In genomic region chr10:43230101-43230908, GRCh38 we compare ENCODE assay signal across 8 cellular contexts. TPM values are rescaled to one million over a fixed set of nuclear protein-coding genes. Genes with fewer than 3 reads are reported as not detected.
DNase-seq lines count a peak whose midpoint lies in the region; ATAC-seq, FAIRE-seq and TF ChIP-seq lines count a peak whose summit lies in the region.

No MANE protein-coding gene starts in this region.

- no peaks in the 10 kb centered on the region for H3K36me3 ChIP-seq in K562 (ENCODE audit: control insufficient read depth, insufficient read depth, low read length)
- no peaks in the 10 kb centered on the region for H3K36me3 ChIP-seq in right lobe of liver
- H3K36me3 ChIP-seq in upper lobe of right lung, result no peaks in the 10 kb centered on the region

- TF ChIP-seq POLR2A in K562 (conservative IDR thresholded peaks at IDR 0.05) (no peak), right lobe of liver (IDR thresholded peaks at IDR 0.05) (no peak)

- H3K9me3 Mint-ChIP-seq in activated CD4-positive, alpha-beta T cell treated with anti-CD3 and anti-CD28 coated beads, Interleukin-2, amount 10 ng/mL, durations not matched to agents 7 days and 5 days, result no peaks in the 10 kb centered on the region

- TF ChIP-seq RAD21 in K562 (CRISPR knock-in tag; conservative IDR thresholded peaks at IDR 0.05 in 1 of 2, IDR thresholded peaks at IDR 0.05 in 1 of 2), result no peak

- H4K20me1 ChIP-seq in K562 (replicated peaks; ENCODE audit: control insufficient read depth, insufficient read depth, low read length), result peaks cover 21% of the 10 kb centered on the region; the same call in 1 of the 2 replicates

- no peak overlapping the region for H3K4me3 Mint-ChIP-seq in activated CD4-positive, alpha-beta T cell treated with anti-CD3 and anti-CD28 coated beads, Interleukin-2, amount 10 ng/mL, durations not matched to agents 7 days and 5 days

- H3K4me1 ChIP-seq in K562 (replicated peaks in 1 of 2; ENCODE audit: control insufficient read depth in 2 of 2, insufficient read depth in 2 of 2, low read length in 2 of 2), result peaks cover 0 to 25% of the 10 kb centered on the region in 2 experiments; a peak in 1 of 5 replicates
- peaks cover 0 to 4% (median 0%) of the 10 kb centered on the region in 4 donors for H3K4me1 ChIP-seq in right lobe of liver
- H3K4me1 ChIP-seq in upper lobe of right lung, result peaks cover 13% of the 10 kb centered on the region

- TF ChIP-seq EP300 in K562 (IDR thresholded peaks at IDR 0.05; ENCODE audit: low read length), result no peak

- 4% methylated on average over 32 of the region's 35 CpGs for WGBS in K562 (ENCODE audit: insufficient coverage, low coverage, missing lambda C conversion rate)
- WGBS in right lobe of liver (ENCODE audit: insufficient coverage, low coverage, low lambda C conversion rate, missing lambda C conversion rate), result 5% methylated on average over 14 of the region's 35 CpGs

- no peaks in the 10 kb centered on the region for H3K79me2 ChIP-seq in K562 (ENCODE audit: control insufficient read depth, insufficient read depth, low read length)

- no peak overlapping the region for H3K27ac ChIP-seq in K562 (ENCODE audit: extremely low read depth, low read depth, low read length)
- no peak overlapping the region for H3K27ac ChIP-seq in right lobe of liver
- no peak overlapping the region for H3K27ac ChIP-seq in upper lobe of right lung

- ATAC-seq in K562 (no peak), right lobe of liver (no peak), upper lobe of right lung (no peak)

- H3K9ac ChIP-seq in K562 (ENCODE audit: insufficient read depth in 1 of 2, low read depth in 2 of 2, low read length in 2 of 2), result no peak overlapping the region

- no peak overlapping the region for H3K27ac Mint-ChIP-seq in activated CD4-positive, alpha-beta T cell treated with anti-CD3 and anti-CD28 coated beads, Interleukin-2, amount 10 ng/mL, durations not matched to agents 7 days and 5 days

- peak; percentile 4 for DNase-seq in activated CD4-positive, alpha-beta T cell treated with anti-CD3 and anti-CD28 coated beads for 48 hours
- no peak for DNase-seq in activated CD4-positive, alpha-beta T cell treated with anti-CD3 and anti-CD28 coated beads, Interleukin-2, amount 10 ng/mL, durations not matched to agents 7 days and 5 days
- DNase-seq in K562 (ENCODE audit: extremely low read depth in 1 of 4, low spot score in 3 of 4) (no peak), right lobe of liver (peak; percentile 14 to 42 (median 33)), upper lobe of right lung (peak; percentile 58), frontal cortex (ENCODE audit: low spot score in 2 of 2) (no peak), HCEC 1CT (no peak), germinal center (ENCODE audit: low spot score) (no peak)

- H3K36me3 Mint-ChIP-seq in activated CD4-positive, alpha-beta T cell treated with anti-CD3 and anti-CD28 coated beads, Interleukin-2, amount 10 ng/mL, durations not matched to agents 7 days and 5 days (ENCODE audit: low read depth), result no peaks in the 10 kb centered on the region

- H3K9me3 ChIP-seq in K562 (replicated peaks; ENCODE audit: control insufficient read depth, insufficient read depth, low read depth, low read length) (no peaks in the 10 kb centered on the region), right lobe of liver (no peaks in the 10 kb centered on the region), upper lobe of right lung (no peaks in the 10 kb centered on the region)

- H3K27me3 ChIP-seq in K562 (ENCODE audit: control insufficient read depth in 2 of 2, insufficient read depth in 2 of 2, low read length in 2 of 2), result peaks cover 14 to 63% of the 10 kb centered on the region in 2 experiments; a peak in 4 of 5 replicates
- peaks cover 0 to 15% of the 10 kb centered on the region in 2 donors for H3K27me3 ChIP-seq in right lobe of liver
- H3K27me3 ChIP-seq in upper lobe of right lung, result peaks cover 32% of the 10 kb centered on the region

- H3K4me2 ChIP-seq in K562 (ENCODE audit: insufficient read depth, low read length), result no peak overlapping the region

- H3K27me3 Mint-ChIP-seq in activated CD4-positive, alpha-beta T cell treated with anti-CD3 and anti-CD28 coated beads, Interleukin-2, amount 10 ng/mL, durations not matched to agents 7 days and 5 days, result peaks cover 27% of the 10 kb centered on the region

- intact Hi-C loops in K562 (cut with micrococcal nuclease), result no loop called here
- intact Hi-C loops in right lobe of liver (cut with DNase I), result no loop called here
- intact Hi-C loops in upper lobe of right lung (cut with DNase I), result no loop called here

- no peak overlapping the region for H2AFZ ChIP-seq in K562 (ENCODE audit: low read depth, low read length)

- CTCF ChIA-PET in activated CD4-positive, alpha-beta T cell treated with anti-CD3 and anti-CD28 coated beads, Interleukin-2, amount 10 ng/mL, durations not matched to agents 7 days and 5 days (lab: Charles Lee), result interaction anchor here (0.6 to 2.1 kb wide), 5 partner anchors 17 to 109 kb away, joined by 3 to 7 read pairs (median 5); no protein-coding TSS in a partner anchor
- CTCF ChIA-PET in K562 (lab: Yijun Ruan, JAX; ENCODE audit: low intra/inter-chr PET ratio), result no interaction called here

- H3K4me3 ChIP-seq in K562 (no peak overlapping the region), right lobe of liver (peak overlapping the region in 2 of 3 donors; percentile 11 to 41), upper lobe of right lung (peak overlapping the region; percentile 47)

- BruUV-seq in K562 (replicated peaks; lab: Mats Ljungman, UMichigan), result no TSS peak

- peak; percentile 6 to 15 (median 9); a peak in 1 of 6 replicates for TF ChIP-seq CTCF in K562 (IDR thresholded peaks at IDR 0.05 in 2 of 3, conservative IDR thresholded peaks at IDR 0.05 in 1 of 3; ENCODE audit: insufficient read depth in 2 of 3, low read depth in 1 of 3, low read length in 3 of 3)
- no peak for TF ChIP-seq CTCF in right lobe of liver (IDR thresholded peaks at IDR 0.05)
- TF ChIP-seq CTCF in upper lobe of right lung (IDR thresholded peaks at IDR 0.05), result no peak

- in situ Hi-C loops in K562 (cut with MboI), result no loop called here

- peaks cover 15% of the 10 kb centered on the region for H3K9me1 ChIP-seq in K562 (ENCODE audit: control insufficient read depth, insufficient read depth, low read length)

- FAIRE-seq in K562 (lab: Jason Lieb, UNC), result no peak
- no peak for FAIRE-seq in frontal cortex (lab: Jason Lieb, UNC)

- peaks cover 44% of the 10 kb centered on the region for H3K4me1 Mint-ChIP-seq in activated CD4-positive, alpha-beta T cell treated with anti-CD3 and anti-CD28 coated beads, Interleukin-2, amount 10 ng/mL, durations not matched to agents 7 days and 5 days

- POLR2A ChIA-PET in activated CD4-positive, alpha-beta T cell treated with anti-CD3 and anti-CD28 coated beads, Interleukin-2, amount 10 ng/mL, durations not matched to agents 7 days and 5 days (lab: Charles Lee), result no interaction called here
- POLR2A ChIA-PET in K562 (lab: Yijun Ruan, JAX), result interaction anchor here (0.6 to 1.0 kb wide), 3 partner anchors 17 to 39 kb away, joined by 3 read pairs; no protein-coding TSS in a partner anchor

TF ChIP-seq in K562, 482 proteins besides CTCF, POLR2A, EP300 and RAD21:
- TF ChIP-seq POLR2H (tag; IDR thresholded peaks at IDR 0.05; ENCODE audit: low read depth) (no peak), TEAD4 (IDR thresholded peaks at IDR 0.05; ENCODE audit: low read length) (no peak), TEAD4 (CRISPR knock-in tag; IDR thresholded peaks at IDR 0.05; ENCODE audit: borderline replicate concordance) (no peak), ZNF347 (CRISPR knock-in tag; IDR thresholded peaks at IDR 0.05; ENCODE audit: low read depth) (no peak)
TF ChIP-seq in K562: peak in this region for 0.

RNA-seq across cellular contexts. Expression of gene RASGEF1A, which starts 36.6 kb away (rescaled TPM):
- total RNA-seq in activated CD4-positive, alpha-beta T cell treated with anti-CD3 and anti-CD28 coated beads, Interleukin-2, amount 10 ng/mL, durations not matched to agents 7 days and 5 days, result 1 to 10 TPM; 1.6 to 2.3 TPM
- 16.2 and 38.5 TPM in 2 replicates for total RNA-seq in K562 (2011; cell fraction: chromatin; rRNA removed; ENCODE audit: low replicate concordance)
- 29.0 and 30.1 TPM in 2 replicates for total RNA-seq in K562 (2011; cell fraction: nucleolus; rRNA removed)
- 17.3 and 19.3 TPM in 2 replicates for total RNA-seq in K562 (2011; cell fraction: nucleoplasm; rRNA removed)
- total RNA-seq in K562 (2014; rRNA removed), result 29.7 and 32.0 TPM in 2 replicates
- 8.1 and 9.2 TPM in 2 replicates for total RNA-seq in K562 (2014; rRNA removed; fragmentation: Illumina TruSeq; extraction: Trizol)
- total RNA-seq in K562 (2015; rRNA removed; fragmentation: Illumina TruSeq; extraction: Trizol), result 9.8 and 10.2 TPM in 2 replicates
- total RNA-seq in K562 (2021), result 20.9 and 21.5 TPM in 2 replicates
- 25.3 and 28.7 TPM in 2 replicates for polyA plus RNA-seq in K562 (2011; rRNA removed)
- 27.5 and 49.3 TPM in 2 replicates for polyA plus RNA-seq in K562 (2011; cell fraction: cytosol; rRNA removed)
- polyA plus RNA-seq in K562 (2011; cell fraction: nucleus; rRNA removed), result 38.8 and 68.7 TPM in 2 replicates
- 7.4 and 13.1 TPM in 2 replicates for polyA plus RNA-seq in K562 (2012)
- 14.7 and 18.9 TPM in 2 replicates for polyA plus RNA-seq in K562 (2014; fragmentation: Illumina TruSeq; extraction: Trizol)
- 1 to 10 TPM; 1.6 to 2.9 TPM for polyA plus RNA-seq in K562 (2014; fragmentation: Nextera tagmentation; extraction: Ambion mirVana)
- 24.2 and 27.9 TPM in 2 replicates for polyA plus RNA-seq in K562 (2014; rRNA removed)
- 9.3 and 18.5 TPM in 2 replicates for polyA minus RNA-seq in K562 (2011; rRNA and poly(A)+ RNA removed)
- 19.4 and 20.6 TPM in 2 replicates for polyA minus RNA-seq in K562 (2011; cell fraction: cytosol; rRNA and poly(A)+ RNA removed)
- polyA minus RNA-seq in K562 (2011; cell fraction: nucleus; rRNA and poly(A)+ RNA removed), result 21.3 TPM in 2 replicates
- under 1 TPM; 0.05 to 0.30 (median 0.12) TPM for total RNA-seq in right lobe of liver
- total RNA-seq in upper lobe of right lung, result 2.6 TPM
- total RNA-seq in frontal cortex, result 11.4 TPM

Comparison
In these comparisons a context has a peak if more than half of its experiments do, and no peak if none do; other contexts are left out.
1. DNase-seq: peak in activated CD4-positive, alpha-beta T cell treated with anti-CD3 and anti-CD28 coated beads for 48 hours (single experiment), right lobe of liver (3 of 3) and upper lobe of right lung (single experiment); none in activated CD4-positive, alpha-beta T cell treated with anti-CD3 and anti-CD28 coated beads, Interleukin-2, amount 10 ng/mL, durations not matched to agents 7 days and 5 days (single experiment), K562 (0 of 4), frontal cortex (0 of 2), HCEC 1CT (single experiment) and germinal center (single experiment).
2. CTCF ChIP-seq: peak in K562 (3 of 3); none in right lobe of liver (0 of 4) and upper lobe of right lung (single experiment).